20 cellular contexts compared by ENCODE assay signal in the genomic region with DNA sequence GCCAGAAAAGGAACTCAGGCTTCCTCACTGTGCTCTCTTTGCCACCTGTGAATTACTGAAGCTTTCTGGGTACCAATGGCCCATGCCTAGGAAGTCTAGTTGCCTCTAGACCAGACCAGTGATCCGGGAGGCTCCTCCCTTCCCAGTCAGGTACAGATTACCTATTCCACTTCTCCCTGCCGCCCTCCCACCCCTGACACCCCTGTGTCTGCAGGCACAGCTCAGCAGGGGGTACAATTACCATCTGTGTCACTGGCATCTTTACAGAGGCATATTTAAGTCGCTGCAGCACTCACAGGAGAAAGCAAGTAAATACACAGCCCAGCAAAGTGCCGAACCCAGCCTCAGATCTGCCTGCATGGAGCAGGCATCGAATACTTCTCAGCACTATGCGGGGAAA.
"Had no signal": no experiment of that assay in that cellular context is flagged by ENCODE, and none has a peak within 500 bp of the region (broad histone marks: within the 10 kb centered on the region; RNA-seq: fewer than 3 reads in every experiment).

No MANE protein-coding gene starts in this region.

- DNase-seq: activated B cell treated with CpG ODN at 0.5 μM for 24 hours; activated CD4-positive, alpha-beta T cell treated with anti-CD3 and anti-CD28 coated beads for 36 hours; activated CD4-positive, alpha-beta T cell treated with anti-CD3 and anti-CD28 coated beads, Interleukin-2, amount 50 U/mL, for 4 hours; activated CD8-positive, alpha-beta memory T cell treated with anti-CD3 and anti-CD28 coated beads for 24 hours; activated CD8-positive, alpha-beta memory T cell treated with anti-CD3 and anti-CD28 coated beads, Interleukin-2, amount 50 U/mL, for 48 hours; activated naive CD4-positive, alpha-beta T cell; activated T-cell treated with anti-CD3 and anti-CD28 coated beads, Interleukin-2, amount 50 U/mL, for 4 hours; adrenal gland; brain microvascular endothelial cell; effector memory CD4-positive, alpha-beta T cell; foreskin keratinocyte; lower lobe of right lung; mesendoderm; naive B cell; stimulated activated CD4-positive, alpha-beta T cell treated with anti-CD3 and anti-CD28 coated beads, Interleukin-4, amount 100 ng/mL, for 1 hour; stimulated activated naive CD4-positive, alpha-beta T cell; testis had no signal

- H3K36me3 ChIP-seq: adrenal gland, ascending aorta, brain microvascular endothelial cell, lower lobe of right lung, vagina had no signal

- H3K4me1 ChIP-seq: adrenal gland, ascending aorta, foreskin keratinocyte, lower lobe of right lung, testis, vagina had no signal

- H3K9me3 ChIP-seq: adrenal gland, ascending aorta, lower lobe of right lung, testis, vagina had no signal

- H3K27ac ChIP-seq: adrenal gland, ascending aorta, brain microvascular endothelial cell, foreskin keratinocyte, lower lobe of right lung, testis, vagina had no signal

- ATAC-seq: activated CD4-positive, alpha-beta T cell treated with anti-CD3 and anti-CD28 coated beads for 36 hours; activated T-cell treated with anti-CD3 and anti-CD28 coated beads, Interleukin-2, amount 50 U/mL, for 4 hours; foreskin keratinocyte; left lobe of liver; lower lobe of right lung had no signal

- H3K27me3 ChIP-seq: adrenal gland, ascending aorta, testis, vagina had no signal

- H3K4me3 ChIP-seq: adrenal gland, ascending aorta, lower lobe of right lung, testis, vagina had no signal
